28 cellular contexts compared by ENCODE assay signal in genomic region chr15:50669611-50670010, GRCh38.
"Had no signal": no experiment of that assay in that cellular context is flagged by ENCODE, and none has a peak within 500 bp of the region (broad histone marks: within the 10 kb centered on the region; RNA-seq: fewer than 3 reads in every experiment).

No MANE protein-coding gene starts in this region.

- H3K27ac ChIP-seq: lower lobe of right lung, pancreas, prostate gland, sigmoid colon, spleen, suprapubic skin, thoracic aorta, tibial artery, upper lobe of right lung had no signal

- H3K9me3 Mint-ChIP-seq: immature natural killer cell; naive thymus-derived CD8-positive, alpha-beta T cell; nephron; neural crest cell; stimulated activated effector memory CD8-positive, alpha-beta T cell treated with anti-CD3 and anti-CD28 coated beads, Interleukin-12 subunit alpha, Interleukin-12 subunit beta, amount 100 ng/mL, for 72 hours; stimulated activated naive CD8-positive, alpha-beta T cell treated with anti-CD3 and anti-CD28 coated beads, Interleukin-15, Interleukin-2, amounts not matched to agents 100 ng/mL and 50 ng/mL, for 24 hours had no signal

- ATAC-seq: lower lobe of right lung; naive thymus-derived CD8-positive, alpha-beta T cell; right cardiac atrium; stimulated activated effector memory CD8-positive, alpha-beta T cell treated with anti-CD3 and anti-CD28 coated beads, Interleukin-12 subunit alpha, Interleukin-12 subunit beta, amount 100 ng/mL, for 72 hours; upper lobe of right lung had no signal

- H3K27me3 ChIP-seq: pancreas, sigmoid colon, spleen, suprapubic skin, tibial artery, upper lobe of right lung had no signal

- H3K4me3 ChIP-seq: lower lobe of right lung, pancreas, prostate gland, sigmoid colon, spleen, suprapubic skin, thoracic aorta, tibial artery, upper lobe of right lung had no signal

- FAIRE-seq: islet of Langerhans, pancreas, small intestine, urothelium cell line had no signal

- H3K9me3 ChIP-seq: lower lobe of right lung, pancreas, prostate gland, sigmoid colon, spleen, suprapubic skin, thoracic aorta, tibial artery, upper lobe of right lung had no signal

- H3K4me3 Mint-ChIP-seq: immature natural killer cell; naive thymus-derived CD8-positive, alpha-beta T cell; nephron; neural crest cell; stimulated activated effector memory CD8-positive, alpha-beta T cell treated with anti-CD3 and anti-CD28 coated beads, Interleukin-12 subunit alpha, Interleukin-12 subunit beta, amount 100 ng/mL, for 72 hours; stimulated activated naive CD8-positive, alpha-beta T cell treated with anti-CD3 and anti-CD28 coated beads, Interleukin-15, Interleukin-2, amounts not matched to agents 100 ng/mL and 50 ng/mL, for 24 hours had no signal

- H3K4me1 Mint-ChIP-seq: nephron, neural crest cell had no signal

- H3K27me3 Mint-ChIP-seq: naive thymus-derived CD8-positive, alpha-beta T cell; stimulated activated naive CD8-positive, alpha-beta T cell treated with anti-CD3 and anti-CD28 coated beads, Interleukin-15, Interleukin-2, amounts not matched to agents 100 ng/mL and 50 ng/mL, for 24 hours had no signal

- H3K27ac Mint-ChIP-seq: nephron; stimulated activated effector memory CD8-positive, alpha-beta T cell treated with anti-CD3 and anti-CD28 coated beads, Interleukin-12 subunit alpha, Interleukin-12 subunit beta, amount 100 ng/mL, for 72 hours; stimulated activated naive CD8-positive, alpha-beta T cell treated with anti-CD3 and anti-CD28 coated beads, Interleukin-15, Interleukin-2, amounts not matched to agents 100 ng/mL and 50 ng/mL, for 24 hours had no signal

- H3K4me1 ChIP-seq: lower lobe of right lung, prostate gland, tibial artery, upper lobe of right lung had no signal

- H3K36me3 ChIP-seq: pancreas, prostate gland, sigmoid colon had no signal

- DNase-seq: hypothalamus; immature natural killer cell; left ventricle myocardium superior; lower lobe of right lung; mammary epithelial cell; mesenchymal stem cell; naive thymus-derived CD8-positive, alpha-beta T cell; nucleus accumbens; pancreas; posterior cingulate gyrus; retina; right cardiac atrium; sigmoid colon; small intestine; spleen; stimulated activated CD4-positive, alpha-beta T cell treated with anti-CD3 and anti-CD28 coated beads, Interleukin-4, amount 100 ng/mL, for 24 hours; stimulated activated naive CD4-positive, alpha-beta T cell; tibial artery; upper lobe of right lung had no signal
